ENCODE assay signal across 11 cellular contexts in genomic region chr21:28393279-28393678, GRCh38.
DNase-seq lines count a peak whose midpoint lies in the region; ATAC-seq, FAIRE-seq and TF ChIP-seq lines count a peak whose summit lies in the region.
"Had no signal": no experiment of that assay in that cellular context is flagged by ENCODE, and none has a peak within 500 bp of the region (broad histone marks: within the 10 kb centered on the region; RNA-seq: fewer than 3 reads in every experiment).

No MANE protein-coding gene starts in this region.

- H3K27ac ChIP-seq in small intestine (ENCODE audit: low read depth in 1 of 2, low read length in 1 of 2), result peak overlapping the region in 1 of 2 donors; percentile 14
- no peak overlapping the region for H3K27ac ChIP-seq in tibial nerve

- peak; percentile 30 for DNase-seq in Jurkat, Clone E6-1 (ENCODE audit: low read depth, low spot score)
- DNase-seq in NCI-H226, result peak; percentile 12
- DNase-seq in erythroblast (lab: John Stamatoyannopoulos, UW), result peak; percentile 20 to 26
- DNase-seq in small intestine, result peak; percentile 95
- DNase-seq in cortex of kidney (lab: John Stamatoyannopoulos, UW), result no peak
- no peak for DNase-seq in tibial nerve (ENCODE audit: low spot score in 2 of 2)
- DNase-seq: DMS 273 treated with DMSO at 0.1 percent for 48 hours, Right ventricle myocardium superior had no signal

- no peak overlapping the region for H3K4me3 ChIP-seq in Jurkat, Clone E6-1 (ENCODE audit: low read length)
- no peak overlapping the region for H3K4me3 ChIP-seq in small intestine (ENCODE audit: low read depth in 1 of 2, low read length in 2 of 2)
- no peak overlapping the region for H3K4me3 ChIP-seq in tibial nerve

- H3K9me3 ChIP-seq in small intestine (ENCODE audit: control insufficient read depth, low read depth), result no peaks in the 10 kb centered on the region
- no peaks in the 10 kb centered on the region for H3K9me3 ChIP-seq in tibial nerve

- H3K4me1 ChIP-seq in small intestine (ENCODE audit: control insufficient read depth in 2 of 2, insufficient read depth in 1 of 2, low read depth in 1 of 2, low read length in 1 of 2), result no peaks in the 10 kb centered on the region
- H3K4me1 ChIP-seq in tibial nerve, result no peaks in the 10 kb centered on the region

- FAIRE-seq in small intestine (lab: Jason Lieb, UNC), result no peak

- no peak for TF ChIP-seq POLR2A in erythroblast (IDR thresholded peaks at IDR 0.05; ENCODE audit: low read length)
- TF ChIP-seq POLR2A in tibial nerve (IDR thresholded peaks at IDR 0.05), result no peak

- H3K36me3 ChIP-seq in small intestine (ENCODE audit: control insufficient read depth in 2 of 2, insufficient read depth in 2 of 2, low read length in 2 of 2) (no peaks in the 10 kb centered on the region), tibial nerve (no peaks in the 10 kb centered on the region)

- WGBS in small intestine, 3 donors, result 16 to 64% (median 36%) methylated on average over 7 of the region's 7 CpGs
- WGBS in tibial nerve, 2 donors, result 85 to 90% methylated on average over 7 of the region's 7 CpGs

- no peak for TF ChIP-seq CTCF in tibial nerve (IDR thresholded peaks at IDR 0.05)

- H3K27me3 ChIP-seq in small intestine (ENCODE audit: control insufficient read depth in 2 of 2, insufficient read depth in 2 of 2, low read length in 2 of 2) (no peaks in the 10 kb centered on the region), tibial nerve (no peaks in the 10 kb centered on the region)

- ATAC-seq in GM19328 (IDR thresholded peaks at IDR 0.05; ENCODE audit: unreplicated experiment) (no peak), GM21526 (IDR thresholded peaks at IDR 0.05; ENCODE audit: low FRiP score, unreplicated experiment) (no peak)
- ATAC-seq: activated CD4-positive, CD25-positive, alpha-beta regulatory T cell treated with anti-CD3 and anti-CD28 coated beads, Interleukin-2, amount 50 U/mL, for 24 hours had no signal

- no peak for TF ChIP-seq EP300 in tibial nerve (IDR thresholded peaks at IDR 0.05)

Comparison
In these comparisons a context has a peak if more than half of its experiments do, and no peak if none do; other contexts are left out.
1. DNase-seq: peak in Jurkat, Clone E6-1 (single experiment), NCI-H226 (single experiment), erythroblast (2 of 2) and small intestine (single experiment); none in cortex of kidney (single experiment) and tibial nerve (0 of 2).